Comparison of ENCODE assay signal across 1 cellular context in the genomic region with DNA sequence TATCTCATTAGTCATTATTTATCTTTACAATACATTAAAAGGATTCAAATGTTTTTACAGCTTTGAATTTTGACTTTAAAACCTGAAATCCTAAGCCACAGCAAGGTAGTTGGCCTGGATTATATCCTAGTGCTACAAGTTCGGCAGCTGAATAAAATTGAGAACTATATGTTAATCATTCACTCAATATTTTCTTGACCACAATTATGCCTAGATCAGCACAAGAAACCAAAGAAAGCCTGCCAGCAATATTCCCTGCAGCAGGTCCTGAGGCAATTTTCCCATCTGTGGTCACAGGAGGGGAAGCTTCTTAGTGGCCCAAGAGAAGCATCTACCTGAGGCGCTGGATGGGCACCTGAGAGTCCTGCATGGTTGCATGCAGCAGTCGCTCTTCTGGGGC.
TF ChIP-seq lines count a peak whose summit lies in the region.

No MANE protein-coding gene starts in this region.

TF ChIP-seq in endothelial cell of umbilical vein, 7 proteins besides CTCF, POLR2A, EP300 and RAD21:
- TF ChIP-seq MYC (IDR thresholded peaks at IDR 0.05; ENCODE audit: low read depth, low read length) (no peak), POLR2AphosphoS5 (IDR thresholded peaks at IDR 0.05; ENCODE audit: insufficient read depth, low read depth, low read length) (no peak), JUN (IDR thresholded peaks at IDR 0.05; ENCODE audit: borderline replicate concordance, insufficient read depth, insufficient read length, low read depth) (no peak), GATA2 (IDR thresholded peaks at IDR 0.05; ENCODE audit: insufficient read depth, insufficient read length, low read depth, low read length) (no peak), FOS (IDR thresholded peaks at IDR 0.05; ENCODE audit: borderline replicate concordance, insufficient read depth, low read length) (no peak), EZH2 (IDR thresholded peaks at IDR 0.05; ENCODE audit: borderline replicate concordance, low read depth, low read length, severe bottlenecking) (no peak)
- TF ChIP-seq, protein P1, sequence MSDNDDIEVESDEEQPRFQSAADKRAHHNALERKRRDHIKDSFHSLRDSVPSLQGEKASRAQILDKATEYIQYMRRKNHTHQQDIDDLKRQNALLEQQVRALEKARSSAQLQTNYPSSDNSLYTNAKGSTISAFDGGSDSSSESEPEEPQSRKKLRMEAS (IDR thresholded peaks at IDR 0.05; ENCODE audit: insufficient read depth, insufficient read length) = no peak
